In the genomic region with DNA sequence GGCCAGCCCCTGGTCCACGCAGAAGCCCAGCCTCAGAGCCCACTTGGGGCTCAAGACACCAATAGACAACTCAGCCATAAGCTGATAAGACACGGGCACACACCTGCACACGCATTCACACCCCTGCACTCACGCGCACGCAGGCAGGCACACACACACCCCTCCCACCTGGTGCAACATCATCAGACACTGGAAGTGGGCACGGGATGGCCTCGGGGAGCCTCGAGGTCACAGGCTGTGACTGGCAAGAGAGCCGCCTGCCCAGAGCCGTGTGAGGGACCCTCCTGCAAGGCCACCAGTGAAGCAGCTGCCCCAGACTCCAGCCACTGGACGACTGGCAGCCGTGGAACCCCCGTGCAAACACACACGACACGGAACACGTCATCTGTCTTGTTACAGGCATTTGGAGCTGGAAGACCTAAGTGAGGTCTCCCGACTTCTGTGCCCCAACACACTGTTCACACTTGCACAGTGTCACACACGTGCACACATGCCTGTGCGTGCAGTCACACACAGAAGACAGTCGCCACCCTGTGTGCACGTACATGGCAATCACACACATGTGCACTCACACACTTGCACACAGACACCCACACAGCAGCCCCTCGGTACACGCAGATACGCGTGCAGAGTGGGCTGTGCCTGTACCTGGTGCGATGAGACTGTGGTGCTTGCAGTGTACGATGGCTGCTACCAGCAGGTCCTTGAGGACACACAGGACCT, we compare ENCODE assay signal across 19 cellular contexts. TPM values are rescaled to one million over a fixed set of nuclear protein-coding genes. Genes with fewer than 3 reads are reported as not detected.
DNase-seq lines count a peak whose midpoint lies in the region; ATAC-seq and TF ChIP-seq lines count a peak whose summit lies in the region.
"Had no signal": no experiment of that assay in that cellular context is flagged by ENCODE, and none has a peak within 500 bp of the region (broad histone marks: within the 10 kb centered on the region; RNA-seq: fewer than 3 reads in every experiment).

No MANE protein-coding gene starts in this region.

- TF ChIP-seq CTCF in esophagus squamous epithelium (IDR thresholded peaks at IDR 0.05) (no peak), mucosa of descending colon (IDR thresholded peaks at IDR 0.05) (no peak), upper lobe of right lung (IDR thresholded peaks at IDR 0.05) (no peak)

- no peak for TF ChIP-seq POLR2A in esophagus squamous epithelium (IDR thresholded peaks at IDR 0.05)

- H3K27ac ChIP-seq in esophagus squamous epithelium (peak overlapping the region; percentile 36 to 92 (median 92)), upper lobe of right lung (no peak overlapping the region)
- H3K27ac ChIP-seq: 22Rv1 had no signal

- DNase-seq in DMS53 (lab: John Stamatoyannopoulos, UW) = peak; percentile 43
- DNase-seq in DMS53 treated with DMSO at 0.1 percent for 48 hours (lab: John Stamatoyannopoulos, UW; ENCODE audit: unreplicated experiment) = no peak
- DNase-seq in esophagus squamous epithelium (lab: John Stamatoyannopoulos, UW) = no peak
- peak in 2 of 3 donors; percentile 23 to 42 for DNase-seq in mucosa of descending colon
- DNase-seq in upper lobe of right lung = no peak
- DNase-seq in stimulated activated naive CD8-positive, alpha-beta T cell treated with anti-CD3 and anti-CD28 coated beads, Interleukin-15, Interleukin-2, amounts not matched to agents 100 U/mL and 50 U/mL, for 24 hours = no peak
- DNase-seq in effector CD4-positive, alpha-beta T cell = no peak
- DNase-seq: DMS 273 treated with DMSO at 0.1 percent for 48 hours, GF-D8, NCI-H1694, NCI-H82, OCI-M1, RPMI8226, SIG-M5 had no signal

- WGBS in esophagus squamous epithelium, 2 donors = 66 to 73% methylated on average over 5 to 17 of the region's 28 CpGs

- peaks cover 0 to 15% (median 0%) of the 10 kb centered on the region in 3 donors for H3K36me3 ChIP-seq in esophagus squamous epithelium
- no peaks in the 10 kb centered on the region for H3K36me3 ChIP-seq in mucosa of descending colon (ENCODE audit: low read depth)
- no peaks in the 10 kb centered on the region for H3K36me3 ChIP-seq in upper lobe of right lung
- H3K36me3 ChIP-seq: HAP-1 had no signal

- ATAC-seq in mucosa of descending colon (no peak), upper lobe of right lung (no peak), GM21390 (IDR thresholded peaks at IDR 0.05; ENCODE audit: unreplicated experiment) (no peak)
- ATAC-seq in stimulated activated naive CD8-positive, alpha-beta T cell treated with anti-CD3 and anti-CD28 coated beads, Interleukin-15, Interleukin-2, amounts not matched to agents 100 U/mL and 50 U/mL, for 24 hours = no peak
- ATAC-seq: K562, SK-N-SH treated with all-trans-retinoic acid at 6 μM for 48 hours had no signal

- H3K9me3 ChIP-seq in esophagus squamous epithelium (no peaks in the 10 kb centered on the region), mucosa of descending colon (no peaks in the 10 kb centered on the region), upper lobe of right lung (no peaks in the 10 kb centered on the region)
- H3K9me3 ChIP-seq: HAP-1 had no signal

- peak overlapping the region; percentile 39 to 57 (median 48) for H3K4me3 ChIP-seq in esophagus squamous epithelium
- no peak overlapping the region for H3K4me3 ChIP-seq in mucosa of descending colon
- peak overlapping the region; percentile 32 for H3K4me3 ChIP-seq in upper lobe of right lung
- H3K4me3 ChIP-seq: HAP-1, K562 had no signal

- intact Hi-C loops in esophagus squamous epithelium (cut with DNase I) (no loop called here), mucosa of descending colon (cut with DNase I, micrococcal nuclease) (no loop called here), upper lobe of right lung (cut with DNase I) (no loop called here)

- H3K4me1 ChIP-seq in esophagus squamous epithelium (peaks cover 30 to 95% (median 41%) of the 10 kb centered on the region in 3 donors), mucosa of descending colon (ENCODE audit: low read depth) (peaks cover 11% of the 10 kb centered on the region), upper lobe of right lung (peaks cover 15% of the 10 kb centered on the region)
- H3K4me1 ChIP-seq: HAP-1 had no signal

- H3K27me3 ChIP-seq in esophagus squamous epithelium (peaks cover 0 to 3% (median 0%) of the 10 kb centered on the region in 4 donors), upper lobe of right lung (no peaks in the 10 kb centered on the region)

RNA-seq across cellular contexts. Expression of gene MAB21L4, which starts 1.0 kb away (rescaled TPM):
- 100 to 1,000 TPM; 105 to 440 (median 163) TPM for total RNA-seq in esophagus squamous epithelium
- total RNA-seq in mucosa of descending colon = 10 to 100 TPM in 1 of 3 donors, 1 to 10 TPM in 2; 3.3 to 13.2 (median 8.1) TPM
- total RNA-seq in upper lobe of right lung = 22.2 TPM
- total RNA-seq: K562 had no signal

RNA-seq across cellular contexts. Expression of gene CROCC2, which starts 11.1 kb away (rescaled TPM):
- total RNA-seq in esophagus squamous epithelium (not detected), mucosa of descending colon (under 1 TPM in 2 of 3 donors, not detected in 1; 0.07 to 0.19 TPM), upper lobe of right lung (0.26 TPM)
- total RNA-seq: K562 had no signal

RNA-seq across cellular contexts. Expression of gene AGXT, which starts 26.4 kb away (rescaled TPM):
- total RNA-seq in esophagus squamous epithelium (not detected), mucosa of descending colon (1 to 10 TPM in 2 of 3 donors, under 1 TPM in 1; 0.22 to 4.1 (median 1.0) TPM), upper lobe of right lung (not detected)

Comparison
In these comparisons a context has a peak if more than half of its experiments do, and no peak if none do; other contexts are left out.
1. DNase-seq: peak in DMS53 (single experiment) and mucosa of descending colon (2 of 3); none in DMS53 treated with DMSO at 0.1 percent for 48 hours (single experiment), esophagus squamous epithelium (single experiment), upper lobe of right lung (single experiment), stimulated activated naive CD8-positive, alpha-beta T cell treated with anti-CD3 and anti-CD28 coated beads, Interleukin-15, Interleukin-2, amounts not matched to agents 100 U/mL and 50 U/mL, for 24 hours (single experiment) and effector CD4-positive, alpha-beta T cell (single experiment).